In the genomic region with DNA sequence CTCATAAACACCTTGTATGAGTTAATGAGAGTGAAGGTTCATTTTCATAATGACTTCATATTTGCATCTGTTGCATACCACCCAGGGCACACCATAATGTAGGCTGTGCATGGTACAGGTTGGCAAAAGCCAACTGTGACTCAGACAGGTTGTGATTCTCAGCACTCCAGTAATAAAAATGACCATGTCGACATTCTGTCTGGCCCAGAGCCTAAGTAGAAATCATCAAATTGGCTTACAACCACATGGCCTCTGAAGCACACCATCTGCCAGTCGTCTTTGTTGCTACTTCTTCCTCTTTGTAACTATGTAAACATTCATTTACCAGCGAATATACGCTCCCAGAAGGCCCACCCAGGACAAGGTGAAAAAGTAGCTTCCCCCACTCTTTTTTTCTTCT, we compare ENCODE assay signal across 14 cellular contexts.
DNase-seq lines count a peak whose midpoint lies in the region; ATAC-seq, FAIRE-seq and TF ChIP-seq lines count a peak whose summit lies in the region.
"Had no signal": no experiment of that assay in that cellular context is flagged by ENCODE, and none has a peak within 500 bp of the region (broad histone marks: within the 10 kb centered on the region; RNA-seq: fewer than 3 reads in every experiment).

No MANE protein-coding gene starts in this region.

- H3K9me3 ChIP-seq in heart right ventricle: no peaks in the 10 kb centered on the region
- H3K9me3 ChIP-seq in lower lobe of right lung: no peaks in the 10 kb centered on the region

- H3K4me1 ChIP-seq in heart right ventricle (no peaks in the 10 kb centered on the region), lower lobe of right lung (no peaks in the 10 kb centered on the region)

- H3K36me3 ChIP-seq in heart right ventricle (no peaks in the 10 kb centered on the region), lower lobe of right lung (no peaks in the 10 kb centered on the region)

- no peaks in the 10 kb centered on the region for H3K27me3 ChIP-seq in heart right ventricle
- no peaks in the 10 kb centered on the region for H3K27me3 ChIP-seq in lower lobe of right lung (ENCODE audit: low read depth)

- peak; percentile 91 for FAIRE-seq in islet of Langerhans (lab: Jason Lieb, UNC)

- H3K4me3 ChIP-seq in heart right ventricle (no peak overlapping the region), lower lobe of right lung (no peak overlapping the region)

- 30 to 36% methylated on average over 4 of the region's 4 CpGs for whole genome bisulfite sequencing in heart right ventricle, 2 donors

- TF ChIP-seq CTCF in heart right ventricle (IDR thresholded peaks at IDR 0.05) (no peak), lower lobe of right lung (IDR thresholded peaks at IDR 0.05) (no peak)

- intact Hi-C loops in heart right ventricle (cut with DNase I): no loop called here
- intact Hi-C loops in lower lobe of right lung (cut with DNase I): no loop called here

- peak; percentile 68 for DNase-seq in DMS 273 treated with DMSO at 0.1 percent for 48 hours (lab: John Stamatoyannopoulos, UW)
- peak; percentile 45 for DNase-seq in NCI-H2029 (lab: John Stamatoyannopoulos, UW)
- DNase-seq in SHP77 treated with DMSO at 0.1 percent for 48 hours (lab: John Stamatoyannopoulos, UW): peak; percentile 42
- no peak for DNase-seq in heart right ventricle
- DNase-seq in lower lobe of right lung: no peak
- DNase-seq: DND-41, Karpas-422, left cardiac atrium, NCI-H1930, T-helper 17 cell had no signal

- H3K27ac ChIP-seq in heart right ventricle (no peak overlapping the region), lower lobe of right lung (no peak overlapping the region)
- H3K27ac ChIP-seq: epithelial cell of prostate had no signal

- ATAC-seq in HG03520 (IDR thresholded peaks at IDR 0.05; ENCODE audit: unreplicated experiment): no peak
- no peak for ATAC-seq in heart right ventricle
- no peak for ATAC-seq in lower lobe of right lung
- ATAC-seq in HG02623 (IDR thresholded peaks at IDR 0.05; ENCODE audit: unreplicated experiment): no peak
- ATAC-seq: T-helper 17 cell had no signal

Comparison
In these comparisons a context has a peak if more than half of its experiments do, and no peak if none do; other contexts are left out.
1. DNase-seq: peak in DMS 273 treated with DMSO at 0.1 percent for 48 hours (single experiment), NCI-H2029 (single experiment) and SHP77 treated with DMSO at 0.1 percent for 48 hours (single experiment); none in heart right ventricle (0 of 2) and lower lobe of right lung (single experiment).